In the genomic region with DNA sequence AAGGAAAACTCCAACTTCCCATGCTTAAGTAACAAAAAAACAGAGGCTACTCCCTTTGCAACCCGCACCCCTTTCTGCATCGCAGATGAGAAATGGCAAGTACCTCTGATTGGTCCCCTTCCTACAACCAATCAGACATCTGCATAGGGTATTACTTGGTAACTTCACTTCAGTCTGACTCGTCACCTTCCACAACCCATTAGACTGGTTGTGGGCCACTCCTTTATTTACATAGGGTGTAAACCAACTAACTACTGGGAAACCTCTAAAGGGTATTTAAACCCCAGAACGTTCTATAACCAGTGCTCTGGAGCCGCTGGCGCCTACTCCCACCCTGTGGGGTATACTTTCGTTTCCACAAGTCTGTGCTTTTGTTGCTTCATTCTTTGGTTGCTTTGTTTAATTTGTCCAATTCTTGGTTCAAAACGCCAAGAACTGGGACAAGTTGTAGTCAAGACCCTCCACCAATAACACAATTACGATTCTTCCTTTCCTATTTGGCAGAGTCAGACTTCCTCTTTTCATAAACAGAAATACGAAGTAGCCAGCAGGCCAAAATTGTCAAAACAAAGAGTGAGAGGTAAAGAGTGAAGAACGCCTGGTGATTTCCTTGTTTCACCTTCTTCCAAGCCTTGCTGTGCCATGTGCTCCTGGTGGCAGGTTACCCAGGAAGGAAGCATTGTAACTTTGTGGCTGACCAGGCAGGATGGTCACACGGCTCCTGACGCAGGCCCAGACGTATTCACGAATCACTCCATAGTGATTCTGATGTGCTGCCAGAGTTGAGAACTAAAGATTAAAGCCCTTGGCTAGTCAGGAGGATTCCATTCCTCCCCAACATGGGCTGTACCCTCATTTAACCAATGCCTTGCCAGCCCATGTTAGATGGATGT, we compare ENCODE assay signal across 1 cellular context.
TF ChIP-seq lines count a peak whose summit lies in the region.

No MANE protein-coding gene starts in this region.

TF ChIP-seq in K562, 482 proteins besides CTCF, POLR2A, EP300 and RAD21:
- peak; percentile 78; the same call in 1 of the 2 replicates for TF ChIP-seq SPI1 (IDR thresholded peaks at IDR 0.05; ENCODE audit: borderline replicate concordance, low read depth, low read length)
- peak in 1 of 2 experiments; percentile 65; a peak in 1 of 4 replicates for TF ChIP-seq FOXA3 (CRISPR knock-in tag; conservative IDR thresholded peaks at IDR 0.05 in 1 of 2, IDR thresholded peaks at IDR 0.05 in 1 of 2)
- TF ChIP-seq TAL1 (IDR thresholded peaks at IDR 0.05): no peak
- TF ChIP-seq ZNF121 (CRISPR knock-in tag; conservative IDR thresholded peaks at IDR 0.05): peak; percentile 38
